1 cellular context compared by ENCODE assay signal in genomic region chrX:47146121-47146935, GRCh38.
TF ChIP-seq lines count a peak whose summit lies in the region.

No MANE protein-coding gene starts in this region.

TF ChIP-seq in GM12878, 131 proteins besides CTCF, POLR2A, EP300 and RAD21:
- TF ChIP-seq SREBF2 (IDR thresholded peaks at IDR 0.05; ENCODE audit: low read length) = no peak
- TF ChIP-seq MEF2A (IDR thresholded peaks at IDR 0.05; ENCODE audit: insufficient read depth, low read depth, low read length) = no peak
- no peak for TF ChIP-seq USF2 (IDR thresholded peaks at IDR 0.05; ENCODE audit: borderline replicate concordance, low read depth, low read length)
- no peak for TF ChIP-seq SMARCA5 (IDR thresholded peaks at IDR 0.05)
- TF ChIP-seq RELB (IDR thresholded peaks at IDR 0.05; ENCODE audit: low read depth) = no peak
- TF ChIP-seq ATF7 (IDR thresholded peaks at IDR 0.05; ENCODE audit: low read depth) = no peak
- no peak for TF ChIP-seq DPF2 (IDR thresholded peaks at IDR 0.05)
- TF ChIP-seq FOXK2 (IDR thresholded peaks at IDR 0.05) = no peak
- TF ChIP-seq EED (IDR thresholded peaks at IDR 0.05; ENCODE audit: low read depth) = no peak
- TF ChIP-seq CEBPB (IDR thresholded peaks at IDR 0.05; ENCODE audit: borderline replicate concordance in 1 of 2, low read depth in 2 of 2, low read length in 2 of 2) = no peak
- TF ChIP-seq BRCA1 (IDR thresholded peaks at IDR 0.05; ENCODE audit: low read depth, low read length) = no peak
- TF ChIP-seq ESRRA (IDR thresholded peaks at IDR 0.05; ENCODE audit: low read length) = no peak
- TF ChIP-seq BCL3 (IDR thresholded peaks at IDR 0.05; ENCODE audit: borderline replicate concordance, insufficient read depth, low read depth, low read length, poor library complexity, severe bottlenecking) = no peak
- TF ChIP-seq HCFC1 (IDR thresholded peaks at IDR 0.05; ENCODE audit: low read length) = no peak
- no peak for TF ChIP-seq CEBPZ (IDR thresholded peaks at IDR 0.05; ENCODE audit: low read depth, low read length)
- no peak for TF ChIP-seq NFXL1 (IDR thresholded peaks at IDR 0.05; ENCODE audit: borderline replicate concordance)
- TF ChIP-seq YBX1 (IDR thresholded peaks at IDR 0.05) = no peak
